Comparison of ENCODE assay signal across 1 cellular context in the genomic region with DNA sequence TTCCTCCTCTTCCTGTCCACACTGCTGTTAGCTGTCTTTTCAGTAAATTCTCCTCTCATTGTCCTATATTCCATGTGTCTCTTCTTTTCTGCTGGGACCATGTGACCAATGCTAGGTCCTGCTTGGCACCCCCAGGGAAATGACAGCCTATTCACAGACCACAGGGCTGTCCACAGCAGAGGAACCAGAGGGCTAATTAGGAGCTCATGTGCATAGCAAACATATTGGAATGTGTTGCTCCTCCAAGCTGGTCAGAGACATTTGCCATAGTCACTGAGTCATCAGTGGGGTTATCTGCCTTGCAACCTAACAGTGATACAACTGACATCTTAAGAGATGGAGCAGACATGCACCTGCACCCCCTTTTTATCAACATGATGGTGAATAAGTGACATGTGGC.
TF ChIP-seq lines count a peak whose summit lies in the region.

No MANE protein-coding gene starts in this region.

TF ChIP-seq in IMR-90, 13 proteins besides CTCF, POLR2A, EP300 and RAD21:
- no peak for TF ChIP-seq MXI1 (IDR thresholded peaks at IDR 0.05; ENCODE audit: borderline replicate concordance, low read depth, low read length)
- TF ChIP-seq BHLHE40 (IDR thresholded peaks at IDR 0.05; ENCODE audit: low read depth, low read length), result no peak
- TF ChIP-seq RCOR1 (IDR thresholded peaks at IDR 0.05; ENCODE audit: insufficient replicate concordance, low read length), result no peak
- no peak for TF ChIP-seq NFE2L2 (IDR thresholded peaks at IDR 0.05; ENCODE audit: low read depth, low read length)
- TF ChIP-seq MAFK (IDR thresholded peaks at IDR 0.05; ENCODE audit: low read depth, low read length), result no peak
- TF ChIP-seq SMC3 (IDR thresholded peaks at IDR 0.05; ENCODE audit: low read depth, low read length), result no peak
